ENCODE assay signal across 9 cellular contexts in the genomic region with DNA sequence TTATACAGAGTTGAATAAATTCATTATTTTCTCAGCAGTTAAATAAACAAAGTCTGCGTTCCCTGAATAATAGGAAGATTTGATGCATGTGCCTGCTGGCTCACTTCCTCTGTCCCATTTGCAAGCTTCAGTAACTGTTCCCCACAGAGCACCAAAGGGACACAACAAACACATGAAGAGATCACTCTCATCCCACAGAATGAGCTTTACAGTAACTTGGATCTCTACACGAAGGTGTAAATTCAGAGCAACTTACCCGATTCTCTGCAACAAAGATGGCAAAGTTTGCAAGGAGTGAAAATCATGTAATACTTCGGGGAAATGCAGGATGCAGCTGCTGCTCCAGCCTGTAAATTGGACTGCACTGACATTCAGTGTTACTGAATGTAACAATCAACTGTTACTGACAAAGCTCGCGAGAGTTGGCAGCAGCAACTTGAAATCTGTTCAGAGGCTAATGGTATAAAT. TPM values are rescaled to one million over a fixed set of nuclear protein-coding genes. Genes with fewer than 3 reads are reported as not detected.
A peak's percentile ranks its signal among the peaks of the same experiment; 100 is the strongest.
DNase-seq lines count a peak whose midpoint lies in the region; ATAC-seq, FAIRE-seq and TF ChIP-seq lines count a peak whose summit lies in the region.
"Had no signal": no experiment of that assay in that cellular context is flagged by ENCODE, and none has a peak within 500 bp of the region (broad histone marks: within the 10 kb centered on the region; RNA-seq: fewer than 3 reads in every experiment).

Gene BCHE, minus strand, starts transcription at position 366 of the 468 bp plus-strand sequence. CDS start 6,390 bp downstream, outside the sequence.

- H3K27ac ChIP-seq in A673 (ENCODE audit: low read depth, low read length, poor library complexity, severe bottlenecking) (peak within 1 kb of the TSS; percentile 54), lower lobe of right lung (no peak within 1 kb of the TSS), small intestine (ENCODE audit: low read depth in 1 of 2, low read length in 1 of 2) (no peak within 1 kb of the TSS)

- H3K4me3 ChIP-seq in A673 (ENCODE audit: low read depth, low read length, poor library complexity, severe bottlenecking) (peak within 1 kb of the TSS; percentile 52), choroid plexus epithelial cell (ENCODE audit: low read depth, low read length) (peak within 1 kb of the TSS; percentile 51), lower lobe of right lung (peak within 1 kb of the TSS; percentile 32), small intestine (ENCODE audit: low read depth in 1 of 2, low read length in 2 of 2) (no peak within 1 kb of the TSS)

- POLR2A ChIA-PET in A673 (lab: Charles Lee; ENCODE audit: low non-redundant PET), result no interaction called here

- H3K36me3 ChIP-seq in A673 (ENCODE audit: insufficient read depth, low read length, poor library complexity, severe bottlenecking) (no peaks in the 10 kb centered on the region), lower lobe of right lung (no peaks in the 10 kb centered on the region), small intestine (ENCODE audit: control insufficient read depth in 2 of 2, insufficient read depth in 2 of 2, low read length in 2 of 2) (no peaks in the 10 kb centered on the region)

- 26 to 37% (median 31%) methylated on average over 6 of the region's 6 CpGs for WGBS in small intestine, 3 donors

- BruUV-seq in A673 (replicated peaks; lab: Mats Ljungman, UMichigan), result no TSS peak

- FAIRE-seq in small intestine (lab: Jason Lieb, UNC), result no peak

- H3K27me3 ChIP-seq in A673 (replicated peaks; ENCODE audit: insufficient read depth, low read depth, low read length, poor library complexity) (no peaks in the 10 kb centered on the region), lower lobe of right lung (ENCODE audit: low read depth) (no peaks in the 10 kb centered on the region), small intestine (ENCODE audit: control insufficient read depth in 2 of 2, insufficient read depth in 2 of 2, low read length in 2 of 2) (no peaks in the 10 kb centered on the region)

- no peak for TF ChIP-seq CTCF in A673 (conservative IDR thresholded peaks at IDR 0.05; ENCODE audit: low read depth, low read length)
- no peak for TF ChIP-seq CTCF in choroid plexus epithelial cell (conservative IDR thresholded peaks at IDR 0.05; ENCODE audit: low read depth, low read length)
- no peak for TF ChIP-seq CTCF in lower lobe of right lung (IDR thresholded peaks at IDR 0.05)

- peaks cover 7% of the 10 kb centered on the region for H3K4me1 ChIP-seq in A673 (ENCODE audit: insufficient read depth, low read length, poor library complexity, severe bottlenecking)
- H3K4me1 ChIP-seq in lower lobe of right lung, result no peaks in the 10 kb centered on the region
- H3K4me1 ChIP-seq in small intestine (ENCODE audit: control insufficient read depth in 2 of 2, insufficient read depth in 1 of 2, low read depth in 1 of 2, low read length in 1 of 2), result no peaks in the 10 kb centered on the region

- DNase-seq in A673 (ENCODE audit: low spot score) (peak; percentile 82), NCI-H1105 treated with DMSO at 0.1 percent for 48 hours (lab: John Stamatoyannopoulos, UW) (peak; percentile 54), choroid plexus epithelial cell (ENCODE audit: low read depth) (peak; percentile 78), lower lobe of right lung (no peak), small intestine (no peak), NOMO-1 (lab: John Stamatoyannopoulos, UW; ENCODE audit: unreplicated experiment in 2 of 2) (no peak)

- CTCF ChIA-PET in A673 (lab: Charles Lee), result no interaction called here

- intact Hi-C loops in A673 (cut with micrococcal nuclease; ENCODE audit: unreplicated experiment) (no loop called here), lower lobe of right lung (cut with DNase I) (no loop called here)

- ATAC-seq in lower lobe of right lung, result no peak
- no peak for ATAC-seq in HG02852 (IDR thresholded peaks at IDR 0.05; ENCODE audit: unreplicated experiment)
- no peak for ATAC-seq in HG02571 (IDR thresholded peaks at IDR 0.05; ENCODE audit: unreplicated experiment)

- H3K9me3 ChIP-seq in A673 (ENCODE audit: low read depth, low read length, poor library complexity, severe bottlenecking), result no peaks in the 10 kb centered on the region
- no peaks in the 10 kb centered on the region for H3K9me3 ChIP-seq in lower lobe of right lung
- no peaks in the 10 kb centered on the region for H3K9me3 ChIP-seq in small intestine (ENCODE audit: control insufficient read depth, low read depth)

RNA-seq across cellular contexts. Expression of gene BCHE, which starts in this region (rescaled TPM):
- total RNA-seq in A673 (2021), result 22.4 and 25.0 TPM in 2 replicates
- total RNA-seq in lower lobe of right lung, result 5.8 TPM
- 1 to 10 TPM in 2 of 3 donors, not detected in 1; 3.0 to 3.6 TPM for polyA plus RNA-seq in small intestine
- total RNA-seq: T-helper 2 cell treated with Interferon-gamma antibody and Interleukin-4, amounts not matched to agents 100 ng/mL and 5 ng/mL, for 36 hours had no signal

Comparison
In these comparisons a context has a peak if more than half of its experiments do, and no peak if none do; other contexts are left out.
1. DNase-seq: peak in A673 (single experiment), NCI-H1105 treated with DMSO at 0.1 percent for 48 hours (single experiment) and choroid plexus epithelial cell (single experiment); none in lower lobe of right lung (single experiment), small intestine (single experiment) and NOMO-1 (0 of 2).
2. H3K4me3 ChIP-seq: peak in A673 (single experiment), choroid plexus epithelial cell (single experiment) and lower lobe of right lung (single experiment); none in small intestine (0 of 2).